ENCODE assay signal across 8 cellular contexts in genomic region chr2:127885780-127886592, GRCh38. TPM values are rescaled to one million over a fixed set of nuclear protein-coding genes. Genes with fewer than 3 reads are reported as not detected.
DNase-seq lines count a peak whose midpoint lies in the region; ATAC-seq, FAIRE-seq and TF ChIP-seq lines count a peak whose summit lies in the region.
"Not testable (repeated sequence)": the region's sequence is repeated elsewhere in the genome, so short reads cannot be mapped to it uniquely, and the experiment has no call there.

Gene AMMECR1L, minus strand, starts transcription at chr2:127885956. Its CDS starts 11,722 bp downstream, at chr2:127874234.

- H3K4me1 Mint-ChIP-seq in H9 (peaks cover 22 to 24% of the 10 kb centered on the region in 2 experiments), neural crest cell (peaks cover 31% of the 10 kb centered on the region)

- H2AK5ac ChIP-seq in H9 (ENCODE audit: insufficient read length, low read length), result not testable (repeated sequence)

- FAIRE-seq in frontal cortex (lab: Jason Lieb, UNC), result peak; percentile 87

- H3K18ac ChIP-seq in H9 (ENCODE audit: insufficient read length, low read depth, low read length), result not testable (repeated sequence)

- not testable (repeated sequence) for H2BK12ac ChIP-seq in H9 (ENCODE audit: insufficient read length, low read depth, low read length)

- not testable (repeated sequence) for H3K27ac ChIP-seq in H9 (ENCODE audit: insufficient read length, low read depth, low read length)
- H3K27ac ChIP-seq in SU-DHL-6 (ENCODE audit: low read depth, low read length), result peak within 1 kb of the TSS; percentile 62

- not testable (repeated sequence) for H3K23ac ChIP-seq in H9 (ENCODE audit: insufficient read length, low read depth, low read length)

- H3K9ac ChIP-seq in ES-I3 (ENCODE audit: low read depth, low read length) (peak within 1 kb of the TSS; percentile 63), H9 (ENCODE audit: extremely low read depth, insufficient read length, low read length) (peak within 1 kb of the TSS; percentile 72), SU-DHL-6 (ENCODE audit: low read length) (peak within 1 kb of the TSS; percentile 60)

- WGBS in H9 (ENCODE audit: extremely low coverage, insufficient read length, low lambda C conversion rate), result no CpG with 5 or more reads among the region's 85 CpGs

- H3K4ac ChIP-seq in H9 (ENCODE audit: low read depth, low read length), result not testable (repeated sequence)

- H4K20me1 ChIP-seq in H9 (ENCODE audit: control insufficient read depth, insufficient read depth, insufficient read length); SU-DHL-6 (ENCODE audit: low read depth, low read length): not testable (repeated sequence)

- peaks cover 11% of the 10 kb centered on the region for H3K79me1 ChIP-seq in H9 (ENCODE audit: insufficient read depth, low read depth, low read length, poor library complexity, severe bottlenecking)

- ATAC-seq in stimulated activated naive CD8-positive, alpha-beta T cell treated with anti-CD3 and anti-CD28 coated beads, Interleukin-15, Interleukin-2, amounts not matched to agents 100 U/mL and 50 U/mL, for 24 hours, result peak; percentile 96

- H3T11ph ChIP-seq in H9 (ENCODE audit: low read length), result not testable (repeated sequence)

- H3K79me2 ChIP-seq in H9 (ENCODE audit: insufficient read depth, low read length) (peaks cover 10% of the 10 kb centered on the region; the same call in 1 of the 2 replicates), SU-DHL-6 (ENCODE audit: insufficient read depth, low read length) (peaks cover 38% of the 10 kb centered on the region)

- H3K27me3 ChIP-seq in H9 (ENCODE audit: insufficient read depth, low read length); SU-DHL-6 (ENCODE audit: low read length): not testable (repeated sequence)

- H3K4me3 ChIP-seq in SU-DHL-6 (ENCODE audit: insufficient read depth, low read length, poor library complexity, severe bottlenecking), result peak within 1 kb of the TSS; percentile 52

- H3K9me2 ChIP-seq in SU-DHL-6 (replicated peaks; ENCODE audit: insufficient read depth, low read length), result not testable (repeated sequence)

- not testable (repeated sequence) for H4K5ac ChIP-seq in H9 (ENCODE audit: insufficient read length, low read depth, low read length)

- TF ChIP-seq CTCF in H9 (conservative IDR thresholded peaks at IDR 0.05); SU-DHL-6 (IDR thresholded peaks at IDR 0.05; ENCODE audit: insufficient read depth, low read length, poor library complexity, severe bottlenecking); neural crest cell (conservative IDR thresholded peaks at IDR 0.05): not testable (repeated sequence)

- not testable (repeated sequence) for H3K27me3 Mint-ChIP-seq in H9 (ENCODE audit: low read depth); neural crest cell (ENCODE audit: low read depth)

- H3K4me2 ChIP-seq in H9 (ENCODE audit: insufficient read depth, insufficient read length, low read length), result peak within 1 kb of the TSS; percentile 82
- H3K4me2 ChIP-seq in SU-DHL-6 (ENCODE audit: low read depth, low read length, poor library complexity, severe bottlenecking), result peak within 1 kb of the TSS; percentile 71

- H3K36me3 ChIP-seq in ES-I3 (ENCODE audit: insufficient read depth, low read length); SU-DHL-6 (ENCODE audit: low read length): not testable (repeated sequence)

- H4K8ac ChIP-seq in H9 (replicated peaks; ENCODE audit: insufficient read length, low read depth, low read length), result not testable (repeated sequence)

- not testable (repeated sequence) for H2BK120ac ChIP-seq in H9 (ENCODE audit: low read depth, low read length, poor library complexity, severe bottlenecking)

- not testable (repeated sequence) for H2BK5ac ChIP-seq in H9 (ENCODE audit: insufficient read length, low read length)

- H3K56ac ChIP-seq in H9 (ENCODE audit: insufficient read length, low read depth, low read length), result not testable (repeated sequence)

- not testable (repeated sequence) for H3K4me1 ChIP-seq in ES-I3 (ENCODE audit: insufficient read depth, low read length); H9 (ENCODE audit: insufficient read depth, low read length)

- not testable (repeated sequence) for H3F3A ChIP-seq in SU-DHL-6 (ENCODE audit: insufficient read depth)

- not testable (repeated sequence) for H3K23me2 ChIP-seq in H9 (ENCODE audit: insufficient read length, low read depth, low read length, poor library complexity, severe bottlenecking)

- H3K4me3 Mint-ChIP-seq in H9 (peak within 1 kb of the TSS; percentile 85 to 88), neural crest cell (peak within 1 kb of the TSS; percentile 95)

- not testable (repeated sequence) for H4K91ac ChIP-seq in H9 (ENCODE audit: insufficient read length, low read depth, low read length)

- H2BK15ac ChIP-seq in H9 (ENCODE audit: low read depth, low read length), result not testable (repeated sequence)

- H3K14ac ChIP-seq in H9 (ENCODE audit: insufficient read depth, low read length), result peak within 1 kb of the TSS; percentile 84

- not testable (repeated sequence) for H3K9me3 Mint-ChIP-seq in H9, neural crest cell

- H2AFZ ChIP-seq in H9 (ENCODE audit: low read length); SU-DHL-6 (ENCODE audit: low read depth, low read length, severe bottlenecking): not testable (repeated sequence)

- DNase-seq in H9 (peak; percentile 69), LoVo (ENCODE audit: low spot score) (peak; percentile 44), frontal cortex (ENCODE audit: low spot score in 2 of 2) (peak; percentile 41 to 74), neural crest cell (ENCODE audit: low read depth, low spot score) (peak; percentile 53)
- DNase-seq in activated naive CD4-positive, alpha-beta T cell treated with anti-CD3 and anti-CD28 coated beads, Interleukin-2, amount 50 U/mL, for 16 hours, result peak; percentile 73
- peak; percentile 77 for DNase-seq in stimulated activated naive CD8-positive, alpha-beta T cell treated with anti-CD3 and anti-CD28 coated beads, Interleukin-15, Interleukin-2, amounts not matched to agents 100 U/mL and 50 U/mL, for 24 hours

- H3K9me3 ChIP-seq in ES-I3 (ENCODE audit: control insufficient read depth, insufficient read depth, low read length); H9 (ENCODE audit: control insufficient read depth, low read depth, low read length); SU-DHL-6 (ENCODE audit: insufficient read depth, low read length): not testable (repeated sequence)

- H3K27ac Mint-ChIP-seq in H9, result peak within 1 kb of the TSS; percentile 84 to 97 (median 91)
- H3K27ac Mint-ChIP-seq in neural crest cell (ENCODE audit: unreplicated experiment), result peak within 1 kb of the TSS; percentile 88

- H3K36me3 Mint-ChIP-seq in H9 (ENCODE audit: insufficient read depth in 1 of 3, low read depth in 3 of 3), result peaks cover 15 to 32% (median 29%) of the 10 kb centered on the region in 3 experiments; a peak in 6 of 7 replicates
- H3K36me3 Mint-ChIP-seq in neural crest cell (ENCODE audit: low read depth), result not testable (repeated sequence)

- not testable (repeated sequence) for H2BK20ac ChIP-seq in H9 (ENCODE audit: low read depth, low read length, poor library complexity, severe bottlenecking)

RNA-seq across cellular contexts. Expression of gene AMMECR1L, which starts in this region (rescaled TPM):
- 20.0 and 20.3 TPM in 2 replicates for total RNA-seq in H9 (2021)
- 11.0 TPM for total RNA-seq in frontal cortex
- 25.3 and 27.0 TPM in 2 replicates for total RNA-seq in neural crest cell
